14 cellular contexts compared by ENCODE assay signal in genomic region chr17:31078290-31078689, GRCh38.
"Had no signal": no experiment of that assay in that cellular context is flagged by ENCODE, and none has a peak within 500 bp of the region (broad histone marks: within the 10 kb centered on the region; RNA-seq: fewer than 3 reads in every experiment).

No MANE protein-coding gene starts in this region.

- H3K27me3 ChIP-seq: transverse colon had no signal

- H3K9me3 ChIP-seq: prostate gland, transverse colon had no signal

- H3K27ac ChIP-seq: prostate gland, transverse colon had no signal

- H3K4me1 ChIP-seq: prostate gland had no signal

- H3K4me3 ChIP-seq: prostate gland, smooth muscle cell, transverse colon had no signal

- DNase-seq: activated CD4-positive, alpha-beta T cell treated with anti-CD3 and anti-CD28 coated beads, Interleukin-2, amount 50 U/mL, for 1 hour; activated naive CD8-positive, alpha-beta T cell treated with anti-CD3 and anti-CD28 coated beads for 36 hours; amygdala; left ventricle myocardium superior; right cardiac atrium; stimulated activated CD4-positive, alpha-beta T cell treated with anti-CD3 and anti-CD28 coated beads, Interleukin-4, amount 100 ng/mL, for 4 hours; stimulated activated CD8-positive, alpha-beta memory T cell treated with anti-CD3 and anti-CD28 coated beads, Interleukin-4, amount 100 ng/mL, for 48 hours; stimulated activated naive CD4-positive, alpha-beta T cell treated with Interleukin-2 at 50 U/mL for 16 hours; T-cell; T-helper 9 cell; transverse colon had no signal

- H3K36me3 ChIP-seq: prostate gland, transverse colon had no signal

- H3K4me2 ChIP-seq: smooth muscle cell had no signal

- ATAC-seq: esophagus mucosa, left ventricle myocardium superior, right cardiac atrium, T-cell had no signal
